2 cellular contexts compared by ENCODE assay signal in genomic region chr2:171046056-171046560, GRCh38.
TF ChIP-seq lines count a peak whose summit lies in the region.

No MANE protein-coding gene starts in this region.

TF ChIP-seq in GM23338, 12 proteins besides CTCF, POLR2A, EP300 and RAD21:
- TF ChIP-seq ZNF462 (CRISPR knock-in tag; IDR thresholded peaks at IDR 0.05) (no peak), JUNB (IDR thresholded peaks at IDR 0.05; ENCODE audit: unreplicated experiment) (no peak), EZH2phosphoT487 (IDR thresholded peaks at IDR 0.05; ENCODE audit: unreplicated experiment) (no peak), NANOG (IDR thresholded peaks at IDR 0.05; ENCODE audit: borderline replicate concordance) (no peak), REST (IDR thresholded peaks at IDR 0.05; ENCODE audit: unreplicated experiment) (no peak), POLR2AphosphoS5 (IDR thresholded peaks at IDR 0.05; ENCODE audit: low read depth) (no peak), EZH2 (IDR thresholded peaks at IDR 0.05; ENCODE audit: low read depth, unreplicated experiment) (no peak), CREB1 (CRISPR knock-in tag; IDR thresholded peaks at IDR 0.05; ENCODE audit: low read depth) (no peak), ETS1 (IDR thresholded peaks at IDR 0.05) (no peak), STAT1 (IDR thresholded peaks at IDR 0.05; ENCODE audit: unreplicated experiment) (no peak), ZNF114 (CRISPR knock-in tag; IDR thresholded peaks at IDR 0.05) (no peak), ZNF331 (CRISPR knock-in tag; IDR thresholded peaks at IDR 0.05; ENCODE audit: low read depth) (no peak)

TF ChIP-seq in WTC11, 78 proteins besides CTCF, POLR2A, EP300 and RAD21 (continued from another document):
- no peak for TF ChIP-seq FOXP4 (CRISPR knock-in tag; IDR thresholded peaks at IDR 0.05)
- TF ChIP-seq MXD4 (CRISPR knock-in tag; IDR thresholded peaks at IDR 0.05; ENCODE audit: borderline replicate concordance), result no peak
- no peak for TF ChIP-seq GABPB1 (CRISPR knock-in tag; IDR thresholded peaks at IDR 0.05)
- no peak for TF ChIP-seq KAT7 (CRISPR knock-in tag; IDR thresholded peaks at IDR 0.05; ENCODE audit: borderline replicate concordance)
- no peak for TF ChIP-seq FOXJ3 (CRISPR knock-in tag; IDR thresholded peaks at IDR 0.05; ENCODE audit: borderline replicate concordance)
- no peak for TF ChIP-seq HMGA2 (CRISPR knock-in tag; IDR thresholded peaks at IDR 0.05)
- no peak for TF ChIP-seq NFE2L1 (CRISPR knock-in tag; IDR thresholded peaks at IDR 0.05)
- no peak for TF ChIP-seq ZNF425 (CRISPR knock-in tag; conservative IDR thresholded peaks at IDR 0.05)
- no peak for TF ChIP-seq TP53 (CRISPR knock-in tag; IDR thresholded peaks at IDR 0.05)
- no peak for TF ChIP-seq ZNF232 (CRISPR knock-in tag; IDR thresholded peaks at IDR 0.05)
- no peak for TF ChIP-seq MAX (CRISPR knock-in tag; IDR thresholded peaks at IDR 0.05)
- no peak for TF ChIP-seq ZNF396 (CRISPR knock-in tag; IDR thresholded peaks at IDR 0.05; ENCODE audit: borderline replicate concordance)
- no peak for TF ChIP-seq ZNF317 (CRISPR knock-in tag; IDR thresholded peaks at IDR 0.05; ENCODE audit: borderline replicate concordance, low read depth)
- no peak for TF ChIP-seq E2F5 (CRISPR knock-in tag; IDR thresholded peaks at IDR 0.05)
- no peak for TF ChIP-seq ATF2 (CRISPR knock-in tag; IDR thresholded peaks at IDR 0.05; ENCODE audit: borderline replicate concordance, low read depth)
- no peak for TF ChIP-seq IRF2 (CRISPR knock-in tag; IDR thresholded peaks at IDR 0.05; ENCODE audit: borderline replicate concordance, low read depth)
